In genomic region chr17:19255279-19255678, GRCh38 we compare ENCODE assay signal across 19 cellular contexts. TPM values are rescaled to one million over a fixed set of nuclear protein-coding genes. Genes with fewer than 3 reads are reported as not detected.
DNase-seq lines count a peak whose midpoint lies in the region; ATAC-seq and TF ChIP-seq lines count a peak whose summit lies in the region.
"Had no signal": no experiment of that assay in that cellular context is flagged by ENCODE, and none has a peak within 500 bp of the region (broad histone marks: within the 10 kb centered on the region; RNA-seq: fewer than 3 reads in every experiment).

No MANE protein-coding gene starts in this region.

- TF ChIP-seq CTCF in HEK293 (tag by site-specific recombination; IDR thresholded peaks at IDR 0.05) (no peak), dorsolateral prefrontal cortex (IDR thresholded peaks at IDR 0.05 in 54 of 56, conservative IDR thresholded peaks at IDR 0.05 in 2 of 56; ENCODE audit: low read depth in 1 of 56, partially characterized antibody in 56 of 56) (no peak), lower lobe of right lung (IDR thresholded peaks at IDR 0.05) (no peak)

- DNase-seq in dorsolateral prefrontal cortex (no peak), lower lobe of right lung (no peak), substantia nigra (lab: John Stamatoyannopoulos, UW) (no peak), DMS153 (lab: John Stamatoyannopoulos, UW) (no peak), NCI-H187 (lab: John Stamatoyannopoulos, UW) (no peak)
- no peak for DNase-seq in activated T-cell treated with anti-CD3 and anti-CD28 coated beads, Interleukin-2, amount 50 U/mL, for 24 hours
- DNase-seq: AML-193; Caco-2; CD4-positive, alpha-beta T cell; DMS79; GDM1; GOT3; HCEC 1CT; HFFc6; KBM-7 had no signal

- H3K36me3 ChIP-seq in HEK293 (ENCODE audit: control insufficient read depth in 2 of 2, insufficient read depth in 1 of 2, low read length in 2 of 2) (no peaks in the 10 kb centered on the region), lower lobe of right lung (no peaks in the 10 kb centered on the region)

- intact Hi-C loops in dorsolateral prefrontal cortex (cut with DNase I) (no loop called here), lower lobe of right lung (cut with DNase I) (no loop called here)

- ATAC-seq in lower lobe of right lung, result no peak
- ATAC-seq in HG02678 (IDR thresholded peaks at IDR 0.05; ENCODE audit: unreplicated experiment), result no peak
- ATAC-seq: HepG2 had no signal

- no peaks in the 10 kb centered on the region for H3K4me1 Mint-ChIP-seq in activated T-cell treated with anti-CD3 and anti-CD28 coated beads, Interleukin-2, amount 50 U/mL, for 24 hours (ENCODE audit: low read depth)

- H3K27ac ChIP-seq in HEK293 (ENCODE audit: extremely low read depth, low read depth, low read length), result no peak overlapping the region
- H3K27ac ChIP-seq in dorsolateral prefrontal cortex, result peak overlapping the region in 40 of 59 donors; percentile 7 to 97 (median 62)
- H3K27ac ChIP-seq in lower lobe of right lung, result peak overlapping the region; percentile 24
- H3K27ac ChIP-seq in substantia nigra (ENCODE audit: low read depth, low read length, poor library complexity, severe bottlenecking), result peak overlapping the region; percentile 69

- H3K27me3 Mint-ChIP-seq in activated T-cell treated with anti-CD3 and anti-CD28 coated beads, Interleukin-2, amount 50 U/mL, for 24 hours, result peaks cover 8% of the 10 kb centered on the region
- H3K27me3 Mint-ChIP-seq: IgD-negative memory B cell had no signal

- no peak overlapping the region for H3K4me3 Mint-ChIP-seq in activated T-cell treated with anti-CD3 and anti-CD28 coated beads, Interleukin-2, amount 50 U/mL, for 24 hours
- H3K4me3 Mint-ChIP-seq: CD4-positive, alpha-beta T cell; HFFc6; IgD-negative memory B cell had no signal

- CTCF ChIA-PET in HEK293 (lab: Yijun Ruan, JAX), result interaction anchor here (1.2 to 1.9 kb wide), 2 partner anchors 17 to 51 kb away, joined by 4 to 5 read pairs; no protein-coding TSS in a partner anchor

- H3K9me3 Mint-ChIP-seq in activated T-cell treated with anti-CD3 and anti-CD28 coated beads, Interleukin-2, amount 50 U/mL, for 24 hours, result no peaks in the 10 kb centered on the region
- H3K9me3 Mint-ChIP-seq: CD4-positive, alpha-beta T cell; HFFc6; IgD-negative memory B cell had no signal

- H3K9me3 ChIP-seq in HEK293 (ENCODE audit: control insufficient read depth, insufficient read depth, low read depth, low read length) (no peaks in the 10 kb centered on the region), lower lobe of right lung (no peaks in the 10 kb centered on the region)
- H3K9me3 ChIP-seq: Caco-2 had no signal

- H3K4me1 ChIP-seq in HEK293 (ENCODE audit: control insufficient read depth, insufficient read depth, low read length) (no peaks in the 10 kb centered on the region), lower lobe of right lung (peaks cover 29% of the 10 kb centered on the region)
- H3K4me1 ChIP-seq: Caco-2 had no signal

- POLR2A ChIA-PET in HEK293 (lab: Yijun Ruan, JAX), result no interaction called here

- H3K4me3 ChIP-seq in HEK293 (ENCODE audit: low read depth, low read length), result no peak overlapping the region
- no peak overlapping the region for H3K4me3 ChIP-seq in dorsolateral prefrontal cortex
- H3K4me3 ChIP-seq in lower lobe of right lung, result no peak overlapping the region

- H3K36me3 Mint-ChIP-seq in activated T-cell treated with anti-CD3 and anti-CD28 coated beads, Interleukin-2, amount 50 U/mL, for 24 hours (ENCODE audit: low read depth), result no peaks in the 10 kb centered on the region

- H3K27me3 ChIP-seq in dorsolateral prefrontal cortex, result no peaks in the 10 kb centered on the region
- H3K27me3 ChIP-seq in lower lobe of right lung (ENCODE audit: low read depth), result no peaks in the 10 kb centered on the region

- no peak overlapping the region for H3K27ac Mint-ChIP-seq in activated T-cell treated with anti-CD3 and anti-CD28 coated beads, Interleukin-2, amount 50 U/mL, for 24 hours
- H3K27ac Mint-ChIP-seq: CD4-positive, alpha-beta T cell; HFFc6; IgD-negative memory B cell had no signal

TF ChIP-seq in HEK293, 187 proteins besides CTCF, POLR2A, EP300 and RAD21 (continues in another document):
- TF ChIP-seq KLF8 (tag by site-specific recombination; IDR thresholded peaks at IDR 0.05), result no peak
- TF ChIP-seq ZNF354C (tag by site-specific recombination; IDR thresholded peaks at IDR 0.05; ENCODE audit: borderline replicate concordance, low read depth), result peak; percentile 96
- no peak for TF ChIP-seq ZNF768 (tag by site-specific recombination; IDR thresholded peaks at IDR 0.05)
- no peak for TF ChIP-seq EGR2 (tag by site-specific recombination; IDR thresholded peaks at IDR 0.05; ENCODE audit: low read depth)
- TF ChIP-seq ZNF280D (tag by site-specific recombination; IDR thresholded peaks at IDR 0.05), result no peak
- no peak for TF ChIP-seq ZNF830 (tag by site-specific recombination; IDR thresholded peaks at IDR 0.05; ENCODE audit: low read depth)
- peak; percentile 87 for TF ChIP-seq ZNF529 (tag by site-specific recombination; IDR thresholded peaks at IDR 0.05; ENCODE audit: insufficient replicate concordance)
- no peak for TF ChIP-seq KLF1 (tag by site-specific recombination; IDR thresholded peaks at IDR 0.05)
- no peak for TF ChIP-seq ZNF398 (tag by site-specific recombination; IDR thresholded peaks at IDR 0.05)
- no peak for TF ChIP-seq ZNF521 (tag by site-specific recombination; IDR thresholded peaks at IDR 0.05)
- TF ChIP-seq ZBTB10 (tag by site-specific recombination; IDR thresholded peaks at IDR 0.05), result no peak
- TF ChIP-seq ZNF146 (tag by site-specific recombination; IDR thresholded peaks at IDR 0.05), result no peak
- no peak for TF ChIP-seq ZNF211 (tag by site-specific recombination; IDR thresholded peaks at IDR 0.05; ENCODE audit: low read depth)
- TF ChIP-seq ZNF843 (tag by site-specific recombination; IDR thresholded peaks at IDR 0.05), result no peak
- TF ChIP-seq ZEB2 (tag by site-specific recombination; IDR thresholded peaks at IDR 0.05), result no peak
- TF ChIP-seq ZNF626 (tag by site-specific recombination; IDR thresholded peaks at IDR 0.05), result no peak
- peak; percentile 99 for TF ChIP-seq ZNF426 (tag by site-specific recombination; IDR thresholded peaks at IDR 0.05)

RNA-seq across cellular contexts. Expression of gene EPN2, which starts 18.1 kb away (rescaled TPM):
- 100 to 1,000 TPM in 118 of 120 experiments, 10 to 100 TPM in 2; 94.3 to 278 (median 148) TPM for total RNA-seq in dorsolateral prefrontal cortex
- 66.2 TPM for total RNA-seq in lower lobe of right lung
